In genomic region chr11:35034401-35034800, GRCh38 we compare ENCODE assay signal across 25 cellular contexts.
"Had no signal": no experiment of that assay in that cellular context is flagged by ENCODE, and none has a peak within 500 bp of the region (broad histone marks: within the 10 kb centered on the region; RNA-seq: fewer than 3 reads in every experiment).

No MANE protein-coding gene starts in this region.

- H3K9me3 ChIP-seq: mucosa of descending colon, prostate gland, right atrium auricular region, spleen, thoracic aorta, tibial nerve, upper lobe of right lung, uterus had no signal

- DNase-seq: cortex of kidney; dorsolateral prefrontal cortex; effector CD4-positive, alpha-beta T cell; head of caudate nucleus; kidney; mucosa of descending colon; naive B cell; nephron progenitor cell; nucleus accumbens; spleen; stimulated activated CD4-positive, alpha-beta T cell treated with anti-CD3 and anti-CD28 coated beads, Interleukin-4, amount 100 ng/mL, for 4 hours; stimulated activated naive B cell treated with anti-CD40 and anti-IgM and Interleukin-4, amounts not matched to agents 10 μg/mL and 1 μg/mL and 100 μg/mL, for 72 hours; upper lobe of right lung; uterus had no signal

- H3K9me3 Mint-ChIP-seq: memory B cell, mesothelial cell of epicardium, nephron progenitor cell had no signal

- H3K27ac ChIP-seq: dorsolateral prefrontal cortex, prostate gland, right atrium auricular region, skin epidermis, spleen, thoracic aorta, tibial nerve, upper lobe of right lung, uterus had no signal

- H3K27me3 Mint-ChIP-seq: memory B cell; naive B cell; stimulated activated naive B cell treated with anti-CD40 and anti-IgM and Interleukin-4, amounts not matched to agents 10 μg/mL and 1 μg/mL and 100 μg/mL, for 72 hours had no signal

- H3K36me3 ChIP-seq: prostate gland, right atrium auricular region, spleen, thoracic aorta, tibial nerve, upper lobe of right lung, uterus had no signal

- H3K4me1 ChIP-seq: prostate gland, uterus had no signal

- FAIRE-seq: frontal cortex, kidney had no signal

- H3K27me3 ChIP-seq: right atrium auricular region, spleen, tibial nerve, upper lobe of right lung, uterus had no signal

- H3K4me3 ChIP-seq: dorsolateral prefrontal cortex, lung, mucosa of descending colon, prostate gland, right atrium auricular region, skin epidermis, spleen, thoracic aorta, tibial nerve, upper lobe of right lung, uterus had no signal

- H3K36me3 Mint-ChIP-seq: mesothelial cell of epicardium; naive B cell; stimulated activated naive B cell treated with anti-CD40 and anti-IgM and Interleukin-4, amounts not matched to agents 10 μg/mL and 1 μg/mL and 100 μg/mL, for 72 hours had no signal

- ATAC-seq: left lobe of liver; mucosa of descending colon; stimulated activated naive B cell treated with anti-CD40 and anti-IgM and Interleukin-4, amounts not matched to agents 10 μg/mL and 1 μg/mL and 100 μg/mL, for 72 hours; upper lobe of right lung had no signal

- H3K4me3 Mint-ChIP-seq: memory B cell; mesothelial cell of epicardium; naive B cell; nephron progenitor cell; stimulated activated naive B cell treated with anti-CD40 and anti-IgM and Interleukin-4, amounts not matched to agents 10 μg/mL and 1 μg/mL and 100 μg/mL, for 72 hours; stimulated activated naive CD8-positive, alpha-beta T cell treated with anti-CD3 and anti-CD28 coated beads, Interleukin-15, Interleukin-2, amounts not matched to agents 100 ng/mL and 50 ng/mL, for 24 hours had no signal

- H3K27ac Mint-ChIP-seq: mesothelial cell of epicardium, nephron progenitor cell had no signal

- H3K4me1 Mint-ChIP-seq: mesothelial cell of epicardium, nephron progenitor cell had no signal
